10 cellular contexts compared by ENCODE assay signal in the genomic region with DNA sequence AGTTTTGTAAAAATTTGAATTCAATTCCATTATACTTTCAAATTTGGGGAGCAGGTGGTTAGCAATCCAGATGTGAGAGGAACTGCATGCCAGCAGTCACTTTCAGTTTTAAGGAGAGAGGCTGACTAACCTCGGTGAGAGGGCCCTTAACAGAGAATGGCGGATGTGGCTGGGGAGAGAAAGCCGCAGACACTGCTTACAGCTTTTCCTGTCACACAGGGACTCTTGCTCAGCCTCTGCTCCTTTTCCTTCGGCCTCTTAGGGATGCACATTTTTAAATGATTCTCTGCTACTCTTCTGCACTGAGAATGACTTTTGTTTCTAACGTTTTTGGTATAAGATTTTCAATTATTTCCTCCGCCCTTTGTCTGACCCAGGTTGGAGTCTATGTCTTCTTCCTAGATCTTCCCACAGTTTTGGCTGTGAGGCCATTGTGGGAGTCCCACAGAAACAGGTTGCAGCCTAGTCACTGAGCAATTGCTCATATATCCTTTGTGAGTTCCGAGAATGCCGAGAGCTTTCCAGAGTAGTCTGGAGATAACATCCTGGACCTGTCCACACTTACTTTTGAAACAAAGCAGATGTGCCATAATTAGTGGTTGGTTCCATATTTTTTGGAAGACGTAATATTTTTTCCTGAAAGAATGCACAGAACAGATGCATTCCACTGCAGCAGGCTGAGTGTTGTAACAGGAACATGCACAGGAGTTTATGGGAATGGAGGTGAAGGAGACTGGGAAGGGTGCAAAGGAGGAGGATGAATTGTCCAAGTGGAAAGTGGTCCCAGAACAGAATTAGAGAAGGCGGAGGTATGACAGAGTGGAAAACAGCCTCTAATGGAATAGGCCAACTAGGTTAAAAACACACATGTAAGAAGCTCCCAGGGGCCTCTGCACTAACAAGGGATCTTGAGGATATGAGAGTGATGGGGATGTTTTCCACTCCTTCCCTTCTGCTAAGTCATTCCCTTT.
A peak's percentile ranks its signal among the peaks of the same experiment; 100 is the strongest.
DNase-seq lines count a peak whose midpoint lies in the region; ATAC-seq, FAIRE-seq and TF ChIP-seq lines count a peak whose summit lies in the region.
"Had no signal": no experiment of that assay in that cellular context is flagged by ENCODE, and none has a peak within 500 bp of the region (broad histone marks: within the 10 kb centered on the region; RNA-seq: fewer than 3 reads in every experiment).

No MANE protein-coding gene starts in this region.

- intact Hi-C loops in spleen (cut with DNase I; ENCODE audit: low total_unique reads), result no loop called here

- TF ChIP-seq POLR2A in spleen (IDR thresholded peaks at IDR 0.05), result no peak

- peaks cover 2 to 28% (median 17%) of the 10 kb centered on the region in 6 donors for H3K4me1 ChIP-seq in spleen

- H3K9me3 ChIP-seq in spleen, result no peaks in the 10 kb centered on the region

- peaks cover 0 to 4% (median 0%) of the 10 kb centered on the region in 7 donors for H3K27me3 ChIP-seq in spleen (replicated peaks in 1 of 7)

- H3K27ac ChIP-seq in spleen (peak overlapping the region in 5 of 8 donors; percentile 1 to 42 (median 24)), caudate nucleus (ENCODE audit: low read depth, low read length) (no peak overlapping the region)
- H3K27ac ChIP-seq: C4-2B had no signal

- ATAC-seq in HG03103 (IDR thresholded peaks at IDR 0.05; ENCODE audit: low read depth, unreplicated experiment), result peak; percentile 98

- H3K4me3 ChIP-seq in choroid plexus epithelial cell (ENCODE audit: low read depth, low read length), result no peak overlapping the region
- peak overlapping the region in 2 of 8 donors; percentile 15 to 24 for H3K4me3 ChIP-seq in spleen

- DNase-seq in SIG-M5 treated with dmso at 0.1 percent for 504 hours (lab: John Stamatoyannopoulos, UW; ENCODE audit: unreplicated experiment), result peak; percentile 24
- no peak for DNase-seq in SIG-M5 (lab: John Stamatoyannopoulos, UW)
- DNase-seq in activated CD4-positive, CD25-positive, alpha-beta regulatory T cell (lab: John Stamatoyannopoulos, UW), result peak in 3 of 4 experiments; percentile 17 to 24 (median 20)
- DNase-seq in choroid plexus epithelial cell (ENCODE audit: low read depth), result peak; percentile 73
- peak; percentile 82 for DNase-seq in spleen
- DNase-seq in caudate nucleus (lab: John Stamatoyannopoulos, UW), result no peak
- no peak for DNase-seq in frontal cortex (ENCODE audit: low spot score in 2 of 2)

- FAIRE-seq in frontal cortex (lab: Jason Lieb, UNC), result no peak
- FAIRE-seq: endometrium had no signal

- 23 to 30% (median 27%) methylated on average over 10 of the region's 10 CpGs for WGBS in spleen, 5 donors

- no peak for TF ChIP-seq CTCF in choroid plexus epithelial cell (conservative IDR thresholded peaks at IDR 0.05; ENCODE audit: low read depth, low read length)
- no peak for TF ChIP-seq CTCF in spleen (IDR thresholded peaks at IDR 0.05 in 8 of 11, conservative IDR thresholded peaks at IDR 0.05 in 3 of 11)

- H3K36me3 ChIP-seq in spleen, result no peaks in the 10 kb centered on the region

Comparison
In these comparisons a context has a peak if more than half of its experiments do, and no peak if none do; other contexts are left out.
1. DNase-seq: peak in SIG-M5 treated with dmso at 0.1 percent for 504 hours (single experiment), activated CD4-positive, CD25-positive, alpha-beta regulatory T cell (3 of 4), choroid plexus epithelial cell (single experiment) and spleen (single experiment); none in SIG-M5 (single experiment), caudate nucleus (0 of 61) and frontal cortex (0 of 2).